Comparison of ENCODE assay signal across 18 cellular contexts in the genomic region with DNA sequence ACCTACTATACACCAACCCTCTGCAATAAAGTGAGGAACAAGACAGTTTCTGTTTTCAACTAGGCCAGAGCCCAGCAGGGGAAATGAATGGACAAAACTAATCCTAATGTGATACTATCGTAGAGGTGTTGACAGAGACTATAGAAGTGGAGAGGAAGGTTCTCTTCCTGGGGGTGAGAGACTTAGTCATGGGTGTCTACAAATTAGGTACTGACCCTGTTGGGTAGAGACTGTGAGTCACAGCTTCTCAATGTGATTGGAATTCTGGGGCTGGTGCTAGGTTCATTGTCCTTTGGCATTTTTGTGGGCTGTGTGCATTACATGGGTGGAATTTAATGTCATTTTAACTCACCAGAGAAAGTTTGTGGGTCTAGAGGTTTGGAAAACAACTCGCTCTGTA.
A peak's percentile ranks its signal among the peaks of the same experiment; 100 is the strongest.
DNase-seq lines count a peak whose midpoint lies in the region; ATAC-seq, FAIRE-seq and TF ChIP-seq lines count a peak whose summit lies in the region.
"Had no signal": no experiment of that assay in that cellular context is flagged by ENCODE, and none has a peak within 500 bp of the region (broad histone marks: within the 10 kb centered on the region; RNA-seq: fewer than 3 reads in every experiment).

No MANE protein-coding gene starts in this region.

- no peak overlapping the region for H4K8ac ChIP-seq in H1 (ENCODE audit: extremely low read depth, insufficient read depth, low read length)

- H3K4ac ChIP-seq in H1 (replicated peaks; ENCODE audit: insufficient read length, low read depth, low read length) = no peak overlapping the region

- FAIRE-seq in H1 (lab: Jason Lieb, UNC) = peak; percentile 7

- intact Hi-C loops in Calu3 (cut with micrococcal nuclease; ENCODE audit: unreplicated experiment) = loop anchor here (2.0 to 5.0 kb wide), 2 partner anchors 14 to 166 kb away; no protein-coding TSS in a partner anchor
- intact Hi-C loops in activated T-helper 2 cell treated with anti-CD3 and anti-CD28 coated beads, Interferon-gamma antibody, Interleukin-2, Interleukin-4, amounts not matched to agents 10 μg/mL and 5 μg/mL and 100 μg/mL, durations not matched to agents 14 hours and 24 hours and 36 hours (cut with micrococcal nuclease) = loop anchor here (10.0 kb wide), 1 partner anchor 292 kb away; no protein-coding TSS in a partner anchor

- no peak overlapping the region for H3K56ac ChIP-seq in H1 (replicated peaks; ENCODE audit: insufficient read length, low read depth, low read length)

- H2BK20ac ChIP-seq in H1 (ENCODE audit: low read length) = no peak overlapping the region

- no peak overlapping the region for H3K23ac ChIP-seq in H1 (ENCODE audit: insufficient read length)

- no peaks in the 10 kb centered on the region for H3K36me3 Mint-ChIP-seq in Calu3 (ENCODE audit: insufficient read depth, unreplicated experiment)
- H3K36me3 Mint-ChIP-seq in activated naive CD4-positive, alpha-beta T cell treated with anti-CD3 and anti-CD28 coated beads, Interleukin-2, amount 10 ng/mL, durations not matched to agents 7 days and 5 days = no peaks in the 10 kb centered on the region
- H3K36me3 Mint-ChIP-seq in activated naive CD4-positive, alpha-beta T cell treated with anti-CD3 and anti-CD28 coated beads, Interleukin-2, amount 50 U/mL, for 72 hours = no peaks in the 10 kb centered on the region
- H3K36me3 Mint-ChIP-seq in activated T-helper 2 cell treated with anti-CD3 and anti-CD28 coated beads, Interferon-gamma antibody, Interleukin-2, Interleukin-4, amounts not matched to agents 10 μg/mL and 5 μg/mL and 100 μg/mL, durations not matched to agents 14 hours and 24 hours and 36 hours (ENCODE audit: low read depth) = no peaks in the 10 kb centered on the region

- TF ChIP-seq EP300 in H1 (IDR thresholded peaks at IDR 0.05; ENCODE audit: borderline replicate concordance in 1 of 2, low read depth in 2 of 2, low read length in 2 of 2) = no peak

- H3K4me1 Mint-ChIP-seq in Calu3 (ENCODE audit: low read depth, unreplicated experiment) = peaks cover 26% of the 10 kb centered on the region
- no peaks in the 10 kb centered on the region for H3K4me1 Mint-ChIP-seq in activated naive CD4-positive, alpha-beta T cell treated with anti-CD3 and anti-CD28 coated beads, Interleukin-2, amount 10 ng/mL, durations not matched to agents 7 days and 5 days
- H3K4me1 Mint-ChIP-seq in activated T-helper 2 cell treated with anti-CD3 and anti-CD28 coated beads, Interferon-gamma antibody, Interleukin-2, Interleukin-4, amounts not matched to agents 10 μg/mL and 5 μg/mL and 100 μg/mL, durations not matched to agents 14 hours and 24 hours and 36 hours (ENCODE audit: low read depth) = no peaks in the 10 kb centered on the region
- H3K4me1 Mint-ChIP-seq: activated B cell treated with CpG ODN at 0.5 μM for 24 hours had no signal

- H4K5ac ChIP-seq in H1 (ENCODE audit: insufficient read length, low read depth, low read length) = no peak overlapping the region

- no peaks in the 10 kb centered on the region for H3K27me3 ChIP-seq in H1 (replicated peaks in 1 of 4; ENCODE audit: control insufficient read depth in 3 of 4, extremely low read depth in 1 of 4, insufficient read depth in 3 of 4, low read length in 3 of 4)
- H3K27me3 ChIP-seq: ascending aorta, uterus had no signal

- POLR2A ChIA-PET in H1 (lab: Charles Lee; ENCODE audit: partially characterized antibody) = interaction anchor here (1.6 kb wide), 1 partner anchor 9 kb away, joined by 4 read pairs; no protein-coding TSS in a partner anchor

- H3K9ac ChIP-seq in H1 (replicated peaks in 1 of 4; ENCODE audit: extremely low read depth in 1 of 4, low read depth in 3 of 4, low read length in 3 of 4) = no peak overlapping the region; a peak in 1 of 7 replicates

- no peaks in the 10 kb centered on the region for H3K79me1 ChIP-seq in H1 (ENCODE audit: low read depth, low read length)

- H3K14ac ChIP-seq in H1 (ENCODE audit: insufficient read length) = no peak overlapping the region

- H3K27ac Mint-ChIP-seq in Calu3 (ENCODE audit: unreplicated experiment) = peak overlapping the region; percentile 86
- H3K27ac Mint-ChIP-seq in activated naive CD4-positive, alpha-beta T cell treated with anti-CD3 and anti-CD28 coated beads, Interleukin-2, amount 10 ng/mL, durations not matched to agents 7 days and 5 days = no peak overlapping the region
- no peak overlapping the region for H3K27ac Mint-ChIP-seq in activated naive CD4-positive, alpha-beta T cell treated with anti-CD3 and anti-CD28 coated beads, Interleukin-2, amount 50 U/mL, for 72 hours
- H3K27ac Mint-ChIP-seq in activated T-helper 2 cell treated with anti-CD3 and anti-CD28 coated beads, Interferon-gamma antibody, Interleukin-2, Interleukin-4, amounts not matched to agents 10 μg/mL and 5 μg/mL and 100 μg/mL, durations not matched to agents 14 hours and 24 hours and 36 hours = no peak overlapping the region
- H3K27ac Mint-ChIP-seq: activated B cell treated with CpG ODN at 0.5 μM for 24 hours; natural killer cell treated with Interleukin-12 subunit alpha and Interleukin-12 subunit beta and Interleukin-15 and Interleukin-18, amount 100 ng/mL, for 72 hours had no signal

- no peaks in the 10 kb centered on the region for H3K9me3 ChIP-seq in H1 (ENCODE audit: insufficient read depth in 2 of 2, low read depth in 1 of 2, low read length in 1 of 2)
- H3K9me3 ChIP-seq: ascending aorta, esophagus squamous epithelium, uterus had no signal

- no peak overlapping the region for H2BK5ac ChIP-seq in H1 (ENCODE audit: low read depth, low read length)

- CTCF ChIA-PET in Calu3 (lab: Charles Lee) (interaction anchor here (0.6 to 1.1 kb wide), 3 partner anchors 9 to 1189 kb away, joined by 3 read pairs; no protein-coding TSS in a partner anchor), H1 (lab: Charles Lee; ENCODE audit: partially characterized antibody) (interaction anchor here (1.3 to 2.4 kb wide), 4 partner anchors 9 to 388 kb away, joined by 3 to 6 read pairs (median 4); no protein-coding TSS in a partner anchor)
- CTCF ChIA-PET in activated naive CD4-positive, alpha-beta T cell treated with anti-CD3 and anti-CD28 coated beads, Interleukin-2, amount 10 ng/mL, durations not matched to agents 7 days and 5 days (lab: Charles Lee) = no interaction called here

- H3K9me3 Mint-ChIP-seq in Calu3 (ENCODE audit: low read depth, unreplicated experiment) = peaks cover 3% of the 10 kb centered on the region
- no peaks in the 10 kb centered on the region for H3K9me3 Mint-ChIP-seq in activated naive CD4-positive, alpha-beta T cell treated with anti-CD3 and anti-CD28 coated beads, Interleukin-2, amount 10 ng/mL, durations not matched to agents 7 days and 5 days
- H3K9me3 Mint-ChIP-seq in activated naive CD4-positive, alpha-beta T cell treated with anti-CD3 and anti-CD28 coated beads, Interleukin-2, amount 50 U/mL, for 72 hours = peaks cover 0 to 5% of the 10 kb centered on the region in 2 donors
- H3K9me3 Mint-ChIP-seq in activated T-helper 2 cell treated with anti-CD3 and anti-CD28 coated beads, Interferon-gamma antibody, Interleukin-2, Interleukin-4, amounts not matched to agents 10 μg/mL and 5 μg/mL and 100 μg/mL, durations not matched to agents 14 hours and 24 hours and 36 hours = no peaks in the 10 kb centered on the region
- H3K9me3 Mint-ChIP-seq: activated B cell treated with CpG ODN at 0.5 μM for 24 hours had no signal

- H3K36me3 ChIP-seq in H1 (ENCODE audit: control insufficient read depth in 2 of 4, insufficient read depth in 4 of 4, low read length in 3 of 4) = no peaks in the 10 kb centered on the region
- H3K36me3 ChIP-seq: ascending aorta, esophagus squamous epithelium, uterus had no signal

- H4K91ac ChIP-seq in H1 (replicated peaks; ENCODE audit: insufficient read length, low read length) = no peak overlapping the region

- H3K27ac ChIP-seq in H1 (ENCODE audit: low read depth, low read length) = no peak overlapping the region
- H3K27ac ChIP-seq: ascending aorta, C4-2B, esophagus squamous epithelium, uterus had no signal

- TF ChIP-seq CTCF in Calu3 (IDR thresholded peaks at IDR 0.05; ENCODE audit: unreplicated experiment) (no peak), H1 (IDR thresholded peaks at IDR 0.05; ENCODE audit: control extremely low read depth in 1 of 3, insufficient read depth in 1 of 3, low read depth in 1 of 3, low read length in 3 of 3) (no peak)

- no peaks in the 10 kb centered on the region for H4K20me1 ChIP-seq in H1 (replicated peaks in 1 of 2; ENCODE audit: control insufficient read depth in 1 of 2, insufficient read depth in 2 of 2, low read length in 2 of 2)

- 92% methylated on average over 2 of the region's 2 CpGs; no CpG with 5 or more reads in 1 of the 2 experiments for WGBS in H1 (ENCODE audit: extremely low coverage in 1 of 2, insufficient coverage in 1 of 2, insufficient read length in 1 of 2, insufficient replicate concordance in 2 of 2, low coverage in 1 of 2, low lambda C conversion rate in 2 of 2, missing lambda C conversion rate in 1 of 2), 2 experiments

- H2BK12ac ChIP-seq in H1 (ENCODE audit: low read depth, low read length) = no peak overlapping the region

- no peaks in the 10 kb centered on the region for H3K79me2 ChIP-seq in H1 (ENCODE audit: control insufficient read depth in 1 of 2, insufficient read depth in 2 of 2, low read length in 2 of 2)

- no peak overlapping the region for H3K18ac ChIP-seq in H1 (ENCODE audit: extremely low read depth, low read length)

- no peak overlapping the region for H2AFZ ChIP-seq in H1 (ENCODE audit: low read length)

- no TSS peak for BruUV-seq in Calu3 (replicated peaks; lab: Mats Ljungman, UMichigan)

- H3K23me2 ChIP-seq in H1 (ENCODE audit: low read depth, low read length) = 0 out of 2 replicates have a peak, but pooled peaks cover 2% of the 10 kb centered on the region

- H3K4me1 ChIP-seq in H1 (replicated peaks in 1 of 4; ENCODE audit: control insufficient read depth in 3 of 4, insufficient read depth in 4 of 4, low read length in 3 of 4) = 0 out of 7 replicates have a peak, but pooled peaks cover 0 to 3% (median 0%) of the 10 kb centered on the region in 4 experiments
- H3K4me1 ChIP-seq: esophagus squamous epithelium had no signal

- DNase-seq in Calu3 (peak; percentile 64), NCI-H226 (peak; percentile 97), H1 (ENCODE audit: low read depth in 1 of 2, low spot score in 2 of 2) (no peak), myocyte (ENCODE audit: low read depth) (peak; percentile 74)
- no peak for DNase-seq in activated naive CD4-positive, alpha-beta T cell treated with anti-CD3 and anti-CD28 coated beads, Interleukin-2, amount 10 ng/mL, durations not matched to agents 7 days and 5 days
- DNase-seq in activated naive CD4-positive, alpha-beta T cell treated with anti-CD3 and anti-CD28 coated beads, Interleukin-2, amount 50 U/mL, for 72 hours (ENCODE audit: low spot score in 2 of 2) = no peak
- DNase-seq in activated CD4-positive, alpha-beta T cell treated with anti-CD3 and anti-CD28 coated beads for 4 hours = no peak
- no peak for DNase-seq in activated T-helper 2 cell treated with anti-CD3 and anti-CD28 coated beads, Interferon-gamma antibody, Interleukin-2, Interleukin-4, amounts not matched to agents 10 μg/mL and 5 μg/mL and 100 μg/mL, durations not matched to agents 14 hours and 24 hours and 36 hours (ENCODE audit: low spot score)
- DNase-seq: activated B cell treated with CpG ODN at 0.5 μM for 24 hours; activated T-cell treated with anti-CD3 and anti-CD28 coated beads, Interleukin-2, amount 50 U/mL, for 48 hours; esophagus squamous epithelium; NCI-H1105 treated with DMSO at 0.1 percent for 48 hours; SIG-M5; stimulated activated CD8-positive, alpha-beta memory T cell treated with anti-CD3 and anti-CD28 coated beads, Interleukin-4, amount 100 ng/mL, for 48 hours; uterus had no signal

- H3K4me2 ChIP-seq in H1 (ENCODE audit: insufficient read depth in 1 of 2, low read depth in 2 of 2, low read length in 2 of 2) = no peak overlapping the region

- H2AK5ac ChIP-seq in H1 (ENCODE audit: low read depth, low read length) = no peak overlapping the region

- no peak for ATAC-seq in activated naive CD4-positive, alpha-beta T cell treated with anti-CD3 and anti-CD28 coated beads, Interleukin-2, amount 50 U/mL, for 72 hours
- ATAC-seq: natural killer cell treated with Interleukin-12 subunit alpha and Interleukin-12 subunit beta and Interleukin-15 and Interleukin-18, amount 100 ng/mL, for 72 hours had no signal

- peak overlapping the region; percentile 40 for H3K4me3 Mint-ChIP-seq in Calu3 (ENCODE audit: low read depth, unreplicated experiment)
- H3K4me3 Mint-ChIP-seq in activated naive CD4-positive, alpha-beta T cell treated with anti-CD3 and anti-CD28 coated beads, Interleukin-2, amount 10 ng/mL, durations not matched to agents 7 days and 5 days = no peak overlapping the region
- H3K4me3 Mint-ChIP-seq in activated T-helper 2 cell treated with anti-CD3 and anti-CD28 coated beads, Interferon-gamma antibody, Interleukin-2, Interleukin-4, amounts not matched to agents 10 μg/mL and 5 μg/mL and 100 μg/mL, durations not matched to agents 14 hours and 24 hours and 36 hours (ENCODE audit: low read depth) = no peak overlapping the region
- H3K4me3 Mint-ChIP-seq: activated B cell treated with CpG ODN at 0.5 μM for 24 hours; natural killer cell treated with Interleukin-12 subunit alpha and Interleukin-12 subunit beta and Interleukin-15 and Interleukin-18, amount 100 ng/mL, for 72 hours had no signal

- no peak overlapping the region for H3K4me3 ChIP-seq in H1 (ENCODE audit: extremely low read depth in 1 of 4, insufficient read depth in 2 of 4, low read depth in 3 of 4, low read length in 4 of 4)
- H3K4me3 ChIP-seq: ascending aorta, esophagus squamous epithelium, uterus had no signal

- H2BK120ac ChIP-seq in H1 (replicated peaks; ENCODE audit: low read depth, low read length) = no peak overlapping the region

- TF ChIP-seq POLR2A in H1 (IDR thresholded peaks at IDR 0.05; ENCODE audit: control extremely low read depth in 1 of 2, low read depth in 2 of 2, low read length in 2 of 2) = no peak

- TF ChIP-seq RAD21 in H1 (IDR thresholded peaks at IDR 0.05 in 1 of 2, conservative IDR thresholded peaks at IDR 0.05 in 1 of 2; ENCODE audit: low read depth in 2 of 2, low read length in 2 of 2) = no peak

- no peak overlapping the region for H2BK15ac ChIP-seq in H1 (ENCODE audit: low read length)

- H3K27me3 Mint-ChIP-seq in Calu3 (ENCODE audit: unreplicated experiment) = no peaks in the 10 kb centered on the region
- H3K27me3 Mint-ChIP-seq in activated naive CD4-positive, alpha-beta T cell treated with anti-CD3 and anti-CD28 coated beads, Interleukin-2, amount 10 ng/mL, durations not matched to agents 7 days and 5 days = no peaks in the 10 kb centered on the region
- H3K27me3 Mint-ChIP-seq in activated T-helper 2 cell treated with anti-CD3 and anti-CD28 coated beads, Interferon-gamma antibody, Interleukin-2, Interleukin-4, amounts not matched to agents 10 μg/mL and 5 μg/mL and 100 μg/mL, durations not matched to agents 14 hours and 24 hours and 36 hours (ENCODE audit: low read depth) = no peaks in the 10 kb centered on the region

Comparison
In these comparisons a context has a peak if more than half of its experiments do, and no peak if none do; other contexts are left out.
1. DNase-seq: peak in Calu3 (single experiment), NCI-H226 (single experiment) and myocyte (single experiment); none in H1 (0 of 2), activated naive CD4-positive, alpha-beta T cell treated with anti-CD3 and anti-CD28 coated beads, Interleukin-2, amount 10 ng/mL, durations not matched to agents 7 days and 5 days (single experiment), activated naive CD4-positive, alpha-beta T cell treated with anti-CD3 and anti-CD28 coated beads, Interleukin-2, amount 50 U/mL, for 72 hours (0 of 2), activated CD4-positive, alpha-beta T cell treated with anti-CD3 and anti-CD28 coated beads for 4 hours (0 of 2) and activated T-helper 2 cell treated with anti-CD3 and anti-CD28 coated beads, Interferon-gamma antibody, Interleukin-2, Interleukin-4, amounts not matched to agents 10 μg/mL and 5 μg/mL and 100 μg/mL, durations not matched to agents 14 hours and 24 hours and 36 hours (single experiment).